ENCODE assay signal across 26 cellular contexts in genomic region chr20:45578151-45578660, GRCh38. TPM values are rescaled to one million over a fixed set of nuclear protein-coding genes. Genes with fewer than 3 reads are reported as not detected.
DNase-seq lines count a peak whose midpoint lies in the region; ATAC-seq, FAIRE-seq and TF ChIP-seq lines count a peak whose summit lies in the region.
"Had no signal": no experiment of that assay in that cellular context is flagged by ENCODE, and none has a peak within 500 bp of the region (broad histone marks: within the 10 kb centered on the region; RNA-seq: fewer than 3 reads in every experiment).

No MANE protein-coding gene starts in this region.

- ATAC-seq in WTC11 (peak; percentile 80), HepG2 (no peak), HG02870 (IDR thresholded peaks at IDR 0.05; ENCODE audit: unreplicated experiment) (no peak), GM19452 (IDR thresholded peaks at IDR 0.05; ENCODE audit: unreplicated experiment) (no peak)

- H3K4me1 ChIP-seq in H9 (ENCODE audit: insufficient read depth, low read length) (peaks cover 5% of the 10 kb centered on the region; the same call in 1 of the 2 replicates), HepG2 (ENCODE audit: insufficient read depth, low read length) (peaks cover 5% of the 10 kb centered on the region; the same call in 1 of the 2 replicates)

- H3K27me3 Mint-ChIP-seq in H9 (ENCODE audit: low read depth) (peaks cover 2% of the 10 kb centered on the region; the same call in 1 of the 2 replicates), WTC11 (ENCODE audit: low read depth) (no peaks in the 10 kb centered on the region)

- intact Hi-C loops in HepG2 (cut with micrococcal nuclease; ENCODE audit: unreplicated experiment), result no loop called here

- peak; percentile 30 for DNase-seq in H9
- no peak for DNase-seq in WTC11 (ENCODE audit: low spot score)
- peak; percentile 45 for DNase-seq in iPS-NIHi11 (ENCODE audit: low spot score)
- DNase-seq in retina, result peak; percentile 60
- DNase-seq in HepG2 (ENCODE audit: low spot score), result no peak
- DNase-seq: Caco-2; CD4-positive, CD25-positive, alpha-beta regulatory T cell; DND-41; GOT3; NCI-H1105; NCI-H146; NCI-H2081 treated with DMSO at 0.1 percent for 48 hours; NCI-H510A; NCI-H748 treated with DMSO at 0.1 percent for 48 hours; SHP77 treated with DMSO at 0.1 percent for 48 hours; SW 1271 had no signal

- in situ Hi-C loops in HepG2 (cut with HindIII; ENCODE audit: extremely low pct_ligation_motif_present, low pct_unique_long_range_greater_than_20kb), result no loop called here

- H3K14ac ChIP-seq in H9 (ENCODE audit: insufficient read depth, low read length), result no peak overlapping the region

- no peak for FAIRE-seq in HepG2 (lab: Jason Lieb, UNC)
- FAIRE-seq: GM12892 had no signal

- no peak overlapping the region for H3K56ac ChIP-seq in H9 (ENCODE audit: insufficient read length, low read depth, low read length)

- no CpG with 5 or more reads among the region's 3 CpGs for WGBS in H9 (ENCODE audit: extremely low coverage, insufficient read length, low lambda C conversion rate)
- WGBS in HepG2 (ENCODE audit: low lambda C conversion rate), result 6% methylated on average over 3 of the region's 3 CpGs

- CTCF ChIA-PET in WTC11 (lab: Charles Lee) (interaction anchor here (0.5 to 2.2 kb wide), 5 partner anchors 51 to 285 kb away, joined by 3 to 10 read pairs (median 3); partner anchors contain the start of gene WFDC10A), HepG2 (lab: Yijun Ruan, JAX; ENCODE audit: low intra/inter-chr PET ratio, low total read pairs) (no interaction called here)

- no peak for TF ChIP-seq RAD21 in HepG2 (CRISPR knock-in tag; IDR thresholded peaks at IDR 0.05)

- no peaks in the 10 kb centered on the region for H3K9me3 Mint-ChIP-seq in H9
- peaks cover 15% of the 10 kb centered on the region for H3K9me3 Mint-ChIP-seq in WTC11
- H3K9me3 Mint-ChIP-seq: CD4-positive, CD25-positive, alpha-beta regulatory T cell; IgD-negative memory B cell had no signal

- H3K27ac ChIP-seq in H9 (ENCODE audit: insufficient read length, low read depth, low read length) (no peak overlapping the region), HepG2 (ENCODE audit: extremely low read length, insufficient read depth, low read length) (no peak overlapping the region)
- H3K27ac ChIP-seq: HL-60, RWPE1, SK-N-MC had no signal

- TF ChIP-seq CTCF in H9 (conservative IDR thresholded peaks at IDR 0.05), result no peak
- no peak for TF ChIP-seq CTCF in WTC11 (IDR thresholded peaks at IDR 0.05)
- TF ChIP-seq CTCF in HepG2 (CRISPR knock-in tag; IDR thresholded peaks at IDR 0.05), result no peak

- H3T11ph ChIP-seq in H9 (ENCODE audit: low read length), result no peak overlapping the region

- H3K4ac ChIP-seq in H9 (ENCODE audit: low read depth, low read length), result no peak overlapping the region

- H3K4me3 ChIP-seq in HepG2 (replicated peaks in 1 of 3; ENCODE audit: insufficient read depth in 1 of 3, low read depth in 2 of 3, low read length in 3 of 3), result no peak overlapping the region
- H3K4me3 ChIP-seq: SK-N-MC had no signal

- H2AFZ ChIP-seq in H9 (ENCODE audit: low read length) (no peak overlapping the region), HepG2 (ENCODE audit: low read length) (no peak overlapping the region)

- H3K4me1 Mint-ChIP-seq in H9, result peaks cover 37 to 41% of the 10 kb centered on the region in 2 experiments
- H3K4me1 Mint-ChIP-seq in WTC11, result peaks cover 53% of the 10 kb centered on the region
- H3K4me1 Mint-ChIP-seq: CD4-positive, CD25-positive, alpha-beta regulatory T cell; IgD-negative memory B cell had no signal

- TF ChIP-seq EP300 in HepG2 (IDR thresholded peaks at IDR 0.05; ENCODE audit: low read depth in 2 of 2, low read length in 2 of 2) (no peak), HepG2 (CRISPR knock-in tag; IDR thresholded peaks at IDR 0.05; ENCODE audit: borderline replicate concordance) (no peak)

- H3K4me3 Mint-ChIP-seq in H9 (no peak overlapping the region), WTC11 (no peak overlapping the region)
- H3K4me3 Mint-ChIP-seq: CD4-positive, CD25-positive, alpha-beta regulatory T cell; IgD-negative memory B cell had no signal

- H4K8ac ChIP-seq in H9 (replicated peaks; ENCODE audit: insufficient read length, low read depth, low read length), result no peak overlapping the region

- TF ChIP-seq POLR2A in HepG2 (IDR thresholded peaks at IDR 0.05; ENCODE audit: insufficient read depth in 1 of 2, low read depth in 2 of 2, low read length in 2 of 2), result no peak

- no TSS peak for BruUV-seq in HepG2 (replicated peaks; lab: Mats Ljungman, UMichigan)

- H3K36me3 Mint-ChIP-seq in H9 (ENCODE audit: insufficient read depth in 1 of 3, low read depth in 3 of 3), result no peaks in the 10 kb centered on the region
- H3K36me3 Mint-ChIP-seq in WTC11, result peaks cover 4% of the 10 kb centered on the region; the same call in 1 of the 2 replicates
- H3K36me3 Mint-ChIP-seq: CD4-positive, CD25-positive, alpha-beta regulatory T cell; IgD-negative memory B cell had no signal

- no peak overlapping the region for H4K5ac ChIP-seq in H9 (ENCODE audit: insufficient read length, low read depth, low read length)

- POLR2A ChIA-PET in WTC11 (lab: Charles Lee) (no interaction called here), HepG2 (lab: Yijun Ruan, JAX) (no interaction called here)

- H2BK15ac ChIP-seq in H9 (ENCODE audit: low read depth, low read length), result no peak overlapping the region

- no peak overlapping the region for H3K9ac ChIP-seq in H9 (ENCODE audit: extremely low read depth, insufficient read length, low read length)
- H3K9ac ChIP-seq in HepG2 (ENCODE audit: insufficient read depth, low read depth, low read length), result no peak overlapping the region

- H4K20me1 ChIP-seq in H9 (ENCODE audit: control insufficient read depth, insufficient read depth, insufficient read length), result no peaks in the 10 kb centered on the region
- no peaks in the 10 kb centered on the region for H4K20me1 ChIP-seq in HepG2 (ENCODE audit: insufficient read depth, low read length)

- no peak overlapping the region for H3K18ac ChIP-seq in H9 (ENCODE audit: insufficient read length, low read depth, low read length)

- no peaks in the 10 kb centered on the region for H3K79me1 ChIP-seq in H9 (ENCODE audit: insufficient read depth, low read depth, low read length, poor library complexity, severe bottlenecking)

- H3K23ac ChIP-seq in H9 (ENCODE audit: insufficient read length, low read depth, low read length), result no peak overlapping the region

- no peaks in the 10 kb centered on the region for H3K23me2 ChIP-seq in H9 (ENCODE audit: insufficient read length, low read depth, low read length, poor library complexity, severe bottlenecking)

- H2BK120ac ChIP-seq in H9 (ENCODE audit: low read depth, low read length, poor library complexity, severe bottlenecking), result no peak overlapping the region

- H2BK12ac ChIP-seq in H9 (ENCODE audit: insufficient read length, low read depth, low read length), result no peak overlapping the region

- H2BK20ac ChIP-seq in H9 (ENCODE audit: low read depth, low read length, poor library complexity, severe bottlenecking), result no peak overlapping the region

- no peaks in the 10 kb centered on the region for H3K36me3 ChIP-seq in HepG2 (replicated peaks in 1 of 2; ENCODE audit: control insufficient read depth in 1 of 2, insufficient read depth in 2 of 2, low read length in 2 of 2)

- no peak overlapping the region for H3K4me2 ChIP-seq in H9 (ENCODE audit: insufficient read depth, insufficient read length, low read length)
- H3K4me2 ChIP-seq in HepG2 (ENCODE audit: low read depth, low read length), result no peak overlapping the region

- H2AK5ac ChIP-seq in H9 (ENCODE audit: insufficient read length, low read length), result no peak overlapping the region

- H2BK5ac ChIP-seq in H9 (ENCODE audit: insufficient read length, low read length), result no peak overlapping the region

- H3K27me3 ChIP-seq in H9 (ENCODE audit: insufficient read depth, low read length) (no peaks in the 10 kb centered on the region), HepG2 (ENCODE audit: control insufficient read depth in 1 of 2, insufficient read depth in 2 of 2, low read length in 2 of 2) (peaks cover 0 to 7% of the 10 kb centered on the region in 2 experiments; a peak in 2 of 5 replicates)

- no peak overlapping the region for H4K91ac ChIP-seq in H9 (ENCODE audit: insufficient read length, low read depth, low read length)

- no peaks in the 10 kb centered on the region for H3K9me3 ChIP-seq in H9 (ENCODE audit: control insufficient read depth, low read depth, low read length)
- H3K9me3 ChIP-seq in HepG2 (ENCODE audit: low read length), result no peaks in the 10 kb centered on the region

- H3K79me2 ChIP-seq in H9 (ENCODE audit: insufficient read depth, low read length) (no peaks in the 10 kb centered on the region), HepG2 (ENCODE audit: insufficient read depth, low read length) (no peaks in the 10 kb centered on the region)

- H3K27ac Mint-ChIP-seq in H9 (peak overlapping the region; percentile 60 to 81 (median 76); a peak in 5 of 7 replicates), WTC11 (peak overlapping the region; percentile 84)
- H3K27ac Mint-ChIP-seq: CD4-positive, CD25-positive, alpha-beta regulatory T cell; IgD-negative memory B cell had no signal

RNA-seq across cellular contexts. Expression of gene WFDC8, which starts 0.9 kb away (rescaled TPM):
- not detected in 2 replicates for total RNA-seq in H9 (2021)
- not detected in 3 replicates for total RNA-seq in WTC11 (2021)
- not detected in 2 replicates for total RNA-seq in HepG2 (2016; rRNA removed; fragmentation: Illumina TruSeq; extraction: Trizol)
- not detected in 2 replicates for total RNA-seq in HepG2 (2016; cell fraction: cytosol; rRNA removed; fragmentation: Illumina TruSeq; extraction: Trizol; ENCODE audit: low read depth)
- total RNA-seq in HepG2 (2016; cell fraction: insoluble cytoplasmic fraction; rRNA removed; fragmentation: Illumina TruSeq; extraction: Trizol), result not detected in 2 replicates
- total RNA-seq in HepG2 (2016; cell fraction: membrane; rRNA removed; fragmentation: Illumina TruSeq; extraction: Trizol), result not detected in 2 replicates
- total RNA-seq in HepG2 (2016; cell fraction: nucleus; rRNA removed; fragmentation: Illumina TruSeq; extraction: Trizol), result not detected in 2 replicates
- polyA plus RNA-seq in HepG2 (2011; rRNA removed), result not detected in 2 replicates
- polyA plus RNA-seq in HepG2 (2011; cell fraction: cytosol; rRNA removed), result not detected in 2 replicates
- polyA plus RNA-seq in HepG2 (2011; cell fraction: nucleus; rRNA removed), result not detected in 2 replicates
- polyA plus RNA-seq in HepG2 (2012), result not detected in 2 replicates
- polyA plus RNA-seq in HepG2 (2016; cell fraction: cytosol; fragmentation: Illumina TruSeq; extraction: Trizol; ENCODE audit: low read depth), result not detected in 2 replicates
- not detected in 2 replicates for polyA plus RNA-seq in HepG2 (2016; cell fraction: insoluble cytoplasmic fraction; fragmentation: Illumina TruSeq; extraction: Trizol; ENCODE audit: low read depth)
- not detected in 2 replicates for polyA plus RNA-seq in HepG2 (2016; cell fraction: membrane; fragmentation: Illumina TruSeq; extraction: Trizol; ENCODE audit: low read depth)
- polyA plus RNA-seq in HepG2 (2016; cell fraction: nucleus; fragmentation: Illumina TruSeq; extraction: Trizol; ENCODE audit: insufficient read depth, low read depth), result not detected in 2 replicates
- not detected in 2 replicates for polyA minus RNA-seq in HepG2 (2011; rRNA and poly(A)+ RNA removed; ENCODE audit: low replicate concordance)
- not detected in 2 replicates for polyA minus RNA-seq in HepG2 (2011; cell fraction: cytosol; rRNA and poly(A)+ RNA removed)
- polyA minus RNA-seq in HepG2 (2011; cell fraction: nucleus; rRNA and poly(A)+ RNA removed), result not detected in 2 replicates
- total RNA-seq: Caco-2; CD4-positive, CD25-positive, alpha-beta regulatory T cell; G401; HT-29 had no signal
- polyA plus RNA-seq: BJ; CD4-positive, CD25-positive, alpha-beta regulatory T cell; IgD-negative memory B cell had no signal

RNA-seq across cellular contexts. Expression of gene EPPIN, which starts 31.0 kb away (rescaled TPM):
- total RNA-seq in H9 (2021) (not detected in 2 replicates), WTC11 (2021) (0.16 to 0.26 TPM (median 0.23 TPM) in 3 replicates), HepG2 (2016; rRNA removed; fragmentation: Illumina TruSeq; extraction: Trizol) (not detected in 2 replicates)
- not detected in 2 replicates for total RNA-seq in HepG2 (2016; cell fraction: cytosol; rRNA removed; fragmentation: Illumina TruSeq; extraction: Trizol; ENCODE audit: low read depth)
- not detected in 2 replicates for total RNA-seq in HepG2 (2016; cell fraction: insoluble cytoplasmic fraction; rRNA removed; fragmentation: Illumina TruSeq; extraction: Trizol)
- not detected in 2 replicates for total RNA-seq in HepG2 (2016; cell fraction: membrane; rRNA removed; fragmentation: Illumina TruSeq; extraction: Trizol)
- total RNA-seq in HepG2 (2016; cell fraction: nucleus; rRNA removed; fragmentation: Illumina TruSeq; extraction: Trizol), result not detected in 2 replicates
- polyA plus RNA-seq in HepG2 (2011; rRNA removed), result not detected in 2 replicates
- polyA plus RNA-seq in HepG2 (2011; cell fraction: cytosol; rRNA removed), result not detected in 2 replicates
- polyA plus RNA-seq in HepG2 (2011; cell fraction: nucleus; rRNA removed), result not detected in 2 replicates
- not detected in 2 replicates for polyA plus RNA-seq in HepG2 (2012)
- not detected in 2 replicates for polyA plus RNA-seq in HepG2 (2016; cell fraction: cytosol; fragmentation: Illumina TruSeq; extraction: Trizol; ENCODE audit: low read depth)
- polyA plus RNA-seq in HepG2 (2016; cell fraction: insoluble cytoplasmic fraction; fragmentation: Illumina TruSeq; extraction: Trizol; ENCODE audit: low read depth), result not detected in 2 replicates
- polyA plus RNA-seq in HepG2 (2016; cell fraction: membrane; fragmentation: Illumina TruSeq; extraction: Trizol; ENCODE audit: low read depth), result not detected in 2 replicates
- polyA plus RNA-seq in HepG2 (2016; cell fraction: nucleus; fragmentation: Illumina TruSeq; extraction: Trizol; ENCODE audit: insufficient read depth, low read depth), result not detected in 2 replicates
- not detected in 2 replicates for polyA minus RNA-seq in HepG2 (2011; rRNA and poly(A)+ RNA removed; ENCODE audit: low replicate concordance)
- not detected in 2 replicates for polyA minus RNA-seq in HepG2 (2011; cell fraction: cytosol; rRNA and poly(A)+ RNA removed)
- polyA minus RNA-seq in HepG2 (2011; cell fraction: nucleus; rRNA and poly(A)+ RNA removed), result not detected in 2 replicates
- total RNA-seq: Caco-2; CD4-positive, CD25-positive, alpha-beta regulatory T cell; G401; HT-29 had no signal
- polyA plus RNA-seq: BJ; CD4-positive, CD25-positive, alpha-beta regulatory T cell; IgD-negative memory B cell had no signal

RNA-seq across cellular contexts. Expression of gene WFDC6, which starts 38.9 kb away (rescaled TPM):
- total RNA-seq in H9 (2021) (not detected in 2 replicates), WTC11 (2021) (not detected in 3 replicates), HepG2 (2016; rRNA removed; fragmentation: Illumina TruSeq; extraction: Trizol) (not detected in 2 replicates)
- not detected in 2 replicates for total RNA-seq in HepG2 (2016; cell fraction: cytosol; rRNA removed; fragmentation: Illumina TruSeq; extraction: Trizol; ENCODE audit: low read depth)
- total RNA-seq in HepG2 (2016; cell fraction: insoluble cytoplasmic fraction; rRNA removed; fragmentation: Illumina TruSeq; extraction: Trizol), result not detected in 2 replicates
- not detected in 2 replicates for total RNA-seq in HepG2 (2016; cell fraction: membrane; rRNA removed; fragmentation: Illumina TruSeq; extraction: Trizol)
- not detected in 2 replicates for total RNA-seq in HepG2 (2016; cell fraction: nucleus; rRNA removed; fragmentation: Illumina TruSeq; extraction: Trizol)
- not detected in 2 replicates for polyA plus RNA-seq in HepG2 (2011; rRNA removed)
- not detected in 2 replicates for polyA plus RNA-seq in HepG2 (2011; cell fraction: cytosol; rRNA removed)
- not detected in 2 replicates for polyA plus RNA-seq in HepG2 (2011; cell fraction: nucleus; rRNA removed)
- polyA plus RNA-seq in HepG2 (2012), result not detected in 2 replicates
- polyA plus RNA-seq in HepG2 (2016; cell fraction: cytosol; fragmentation: Illumina TruSeq; extraction: Trizol; ENCODE audit: low read depth), result not detected in 2 replicates
- polyA plus RNA-seq in HepG2 (2016; cell fraction: insoluble cytoplasmic fraction; fragmentation: Illumina TruSeq; extraction: Trizol; ENCODE audit: low read depth), result not detected in 2 replicates
- polyA plus RNA-seq in HepG2 (2016; cell fraction: membrane; fragmentation: Illumina TruSeq; extraction: Trizol; ENCODE audit: low read depth), result not detected in 2 replicates
- not detected in 2 replicates for polyA plus RNA-seq in HepG2 (2016; cell fraction: nucleus; fragmentation: Illumina TruSeq; extraction: Trizol; ENCODE audit: insufficient read depth, low read depth)
- not detected in 2 replicates for polyA minus RNA-seq in HepG2 (2011; rRNA and poly(A)+ RNA removed; ENCODE audit: low replicate concordance)
- polyA minus RNA-seq in HepG2 (2011; cell fraction: cytosol; rRNA and poly(A)+ RNA removed), result not detected in 2 replicates
- polyA minus RNA-seq in HepG2 (2011; cell fraction: nucleus; rRNA and poly(A)+ RNA removed), result not detected in 2 replicates
- total RNA-seq: Caco-2; CD4-positive, CD25-positive, alpha-beta regulatory T cell; G401; HT-29 had no signal
- polyA plus RNA-seq: BJ; CD4-positive, CD25-positive, alpha-beta regulatory T cell; IgD-negative memory B cell had no signal

RNA-seq across cellular contexts. Expression of gene WFDC10A, which starts 51.3 kb away (rescaled TPM):
- total RNA-seq in H9 (2021), result not detected in 2 replicates
- total RNA-seq in WTC11 (2021), result 0.37 TPM in 1 of 3 replicates, not detected in the others
- not detected in 2 replicates for total RNA-seq in HepG2 (2016; rRNA removed; fragmentation: Illumina TruSeq; extraction: Trizol)
- not detected in 2 replicates for total RNA-seq in HepG2 (2016; cell fraction: cytosol; rRNA removed; fragmentation: Illumina TruSeq; extraction: Trizol; ENCODE audit: low read depth)
- total RNA-seq in HepG2 (2016; cell fraction: insoluble cytoplasmic fraction; rRNA removed; fragmentation: Illumina TruSeq; extraction: Trizol), result not detected in 2 replicates
- not detected in 2 replicates for total RNA-seq in HepG2 (2016; cell fraction: membrane; rRNA removed; fragmentation: Illumina TruSeq; extraction: Trizol)
- total RNA-seq in HepG2 (2016; cell fraction: nucleus; rRNA removed; fragmentation: Illumina TruSeq; extraction: Trizol), result not detected in 2 replicates
- polyA plus RNA-seq in HepG2 (2011; rRNA removed), result not detected in 2 replicates
- not detected in 2 replicates for polyA plus RNA-seq in HepG2 (2011; cell fraction: cytosol; rRNA removed)
- polyA plus RNA-seq in HepG2 (2011; cell fraction: nucleus; rRNA removed), result not detected in 2 replicates
- polyA plus RNA-seq in HepG2 (2012), result not detected in 2 replicates
- not detected in 2 replicates for polyA plus RNA-seq in HepG2 (2016; cell fraction: cytosol; fragmentation: Illumina TruSeq; extraction: Trizol; ENCODE audit: low read depth)
- not detected in 2 replicates for polyA plus RNA-seq in HepG2 (2016; cell fraction: insoluble cytoplasmic fraction; fragmentation: Illumina TruSeq; extraction: Trizol; ENCODE audit: low read depth)
- not detected in 2 replicates for polyA plus RNA-seq in HepG2 (2016; cell fraction: membrane; fragmentation: Illumina TruSeq; extraction: Trizol; ENCODE audit: low read depth)
- not detected in 2 replicates for polyA plus RNA-seq in HepG2 (2016; cell fraction: nucleus; fragmentation: Illumina TruSeq; extraction: Trizol; ENCODE audit: insufficient read depth, low read depth)
- polyA minus RNA-seq in HepG2 (2011; rRNA and poly(A)+ RNA removed; ENCODE audit: low replicate concordance), result not detected in 2 replicates
- polyA minus RNA-seq in HepG2 (2011; cell fraction: cytosol; rRNA and poly(A)+ RNA removed), result not detected in 2 replicates
- not detected in 2 replicates for polyA minus RNA-seq in HepG2 (2011; cell fraction: nucleus; rRNA and poly(A)+ RNA removed)
- total RNA-seq: Caco-2; CD4-positive, CD25-positive, alpha-beta regulatory T cell; G401; HT-29 had no signal
- polyA plus RNA-seq: BJ; CD4-positive, CD25-positive, alpha-beta regulatory T cell; IgD-negative memory B cell had no signal

RNA-seq across cellular contexts. Expression of gene WFDC9, which starts 52.9 kb away (rescaled TPM):
- total RNA-seq in H9 (2021) (not detected in 2 replicates), WTC11 (2021) (not detected in 3 replicates), HepG2 (2016; rRNA removed; fragmentation: Illumina TruSeq; extraction: Trizol) (not detected in 2 replicates)
- total RNA-seq in HepG2 (2016; cell fraction: cytosol; rRNA removed; fragmentation: Illumina TruSeq; extraction: Trizol; ENCODE audit: low read depth), result not detected in 2 replicates
- not detected in 2 replicates for total RNA-seq in HepG2 (2016; cell fraction: insoluble cytoplasmic fraction; rRNA removed; fragmentation: Illumina TruSeq; extraction: Trizol)
- not detected in 2 replicates for total RNA-seq in HepG2 (2016; cell fraction: membrane; rRNA removed; fragmentation: Illumina TruSeq; extraction: Trizol)
- total RNA-seq in HepG2 (2016; cell fraction: nucleus; rRNA removed; fragmentation: Illumina TruSeq; extraction: Trizol), result not detected in 2 replicates
- not detected in 2 replicates for polyA plus RNA-seq in HepG2 (2011; rRNA removed)
- not detected in 2 replicates for polyA plus RNA-seq in HepG2 (2011; cell fraction: cytosol; rRNA removed)
- not detected in 2 replicates for polyA plus RNA-seq in HepG2 (2011; cell fraction: nucleus; rRNA removed)
- not detected in 2 replicates for polyA plus RNA-seq in HepG2 (2012)
- polyA plus RNA-seq in HepG2 (2016; cell fraction: cytosol; fragmentation: Illumina TruSeq; extraction: Trizol; ENCODE audit: low read depth), result not detected in 2 replicates
- polyA plus RNA-seq in HepG2 (2016; cell fraction: insoluble cytoplasmic fraction; fragmentation: Illumina TruSeq; extraction: Trizol; ENCODE audit: low read depth), result not detected in 2 replicates
- not detected in 2 replicates for polyA plus RNA-seq in HepG2 (2016; cell fraction: membrane; fragmentation: Illumina TruSeq; extraction: Trizol; ENCODE audit: low read depth)
- not detected in 2 replicates for polyA plus RNA-seq in HepG2 (2016; cell fraction: nucleus; fragmentation: Illumina TruSeq; extraction: Trizol; ENCODE audit: insufficient read depth, low read depth)
- not detected in 2 replicates for polyA minus RNA-seq in HepG2 (2011; rRNA and poly(A)+ RNA removed; ENCODE audit: low replicate concordance)
- not detected in 2 replicates for polyA minus RNA-seq in HepG2 (2011; cell fraction: cytosol; rRNA and poly(A)+ RNA removed)
- not detected in 2 replicates for polyA minus RNA-seq in HepG2 (2011; cell fraction: nucleus; rRNA and poly(A)+ RNA removed)
- total RNA-seq: Caco-2; CD4-positive, CD25-positive, alpha-beta regulatory T cell; G401; HT-29 had no signal
- polyA plus RNA-seq: BJ; CD4-positive, CD25-positive, alpha-beta regulatory T cell; IgD-negative memory B cell had no signal

Comparison
In these comparisons a context has a peak if more than half of its experiments do, and no peak if none do; other contexts are left out.
1. DNase-seq: peak in H9 (single experiment), iPS-NIHi11 (single experiment) and retina (single experiment); none in WTC11 (single experiment) and HepG2 (single experiment).